Comparison of ENCODE assay signal across 15 cellular contexts in genomic region chr15:57234156-57234555, GRCh38.
DNase-seq lines count a peak whose midpoint lies in the region; ATAC-seq, FAIRE-seq and TF ChIP-seq lines count a peak whose summit lies in the region.
"Had no signal": no experiment of that assay in that cellular context is flagged by ENCODE, and none has a peak within 500 bp of the region (broad histone marks: within the 10 kb centered on the region; RNA-seq: fewer than 3 reads in every experiment).

No MANE protein-coding gene starts in this region.

- DNase-seq in ACHN (peak; percentile 68), RCC 7860 (ENCODE audit: low spot score) (peak; percentile 46), SIG-M5 treated with dmso at 0.1 percent for 504 hours (lab: John Stamatoyannopoulos, UW; ENCODE audit: unreplicated experiment) (no peak), NCI-H1694 treated with DMSO at 0.1 percent for 48 hours (lab: John Stamatoyannopoulos, UW) (no peak)
- DNase-seq in activated T-cell treated with anti-CD3 and anti-CD28 coated beads, Interleukin-2, amount 50 U/mL, for 4 hours, result no peak
- DNase-seq: 8988T; CD4-positive, CD25-positive, alpha-beta regulatory T cell; DMS79; H7 had no signal

- H3K4me1 Mint-ChIP-seq in brain, result peaks cover 85% of the 10 kb centered on the region
- H3K4me1 Mint-ChIP-seq in nephron, result peaks cover 63% of the 10 kb centered on the region
- no peaks in the 10 kb centered on the region for H3K4me1 Mint-ChIP-seq in activated T-cell treated with anti-CD3 and anti-CD28 coated beads, Interleukin-2, amount 50 U/mL, for 4 hours (ENCODE audit: low read depth)

- in situ Hi-C loops in ACHN (cut with HindIII; ENCODE audit: low pct_ligation_motif_present, low pct_unique_long_range_greater_than_20kb, low sequenced_read_pairs), result no loop called here

- H3K27me3 Mint-ChIP-seq in brain, result peaks cover 4% of the 10 kb centered on the region
- no peaks in the 10 kb centered on the region for H3K27me3 Mint-ChIP-seq in nephron (ENCODE audit: low read depth)
- no peaks in the 10 kb centered on the region for H3K27me3 Mint-ChIP-seq in activated T-cell treated with anti-CD3 and anti-CD28 coated beads, Interleukin-2, amount 50 U/mL, for 4 hours (ENCODE audit: low read depth)
- H3K27me3 Mint-ChIP-seq: CD4-positive, CD25-positive, alpha-beta regulatory T cell had no signal

- H3K9me3 Mint-ChIP-seq in brain (no peaks in the 10 kb centered on the region), nephron (no peaks in the 10 kb centered on the region)
- no peaks in the 10 kb centered on the region for H3K9me3 Mint-ChIP-seq in activated T-cell treated with anti-CD3 and anti-CD28 coated beads, Interleukin-2, amount 50 U/mL, for 4 hours
- H3K9me3 Mint-ChIP-seq: CD4-positive, CD25-positive, alpha-beta regulatory T cell; GM23338 had no signal

- peak overlapping the region in 3 of 5 experiments; percentile 60 to 89 (median 83) for H3K27ac Mint-ChIP-seq in brain
- H3K27ac Mint-ChIP-seq in nephron, result peak overlapping the region; percentile 41 to 51 (median 46)
- H3K27ac Mint-ChIP-seq: GM23338 had no signal

- H3K4me3 Mint-ChIP-seq in brain (no peak overlapping the region), nephron (no peak overlapping the region)
- H3K4me3 Mint-ChIP-seq in activated T-cell treated with anti-CD3 and anti-CD28 coated beads, Interleukin-2, amount 50 U/mL, for 4 hours, result no peak overlapping the region
- H3K4me3 Mint-ChIP-seq: CD4-positive, CD25-positive, alpha-beta regulatory T cell; GM23338 had no signal

- ATAC-seq in activated T-cell treated with anti-CD3 and anti-CD28 coated beads, Interleukin-2, amount 50 U/mL, for 4 hours, result no peak
- ATAC-seq in HG02588 (IDR thresholded peaks at IDR 0.05; ENCODE audit: unreplicated experiment), result no peak
- ATAC-seq: GM12878, GM23338 had no signal

- TF ChIP-seq CTCF in brain (conservative IDR thresholded peaks at IDR 0.05), result no peak
- TF ChIP-seq CTCF in nephron (IDR thresholded peaks at IDR 0.05; ENCODE audit: unreplicated experiment in 3 of 3), result no peak

- peak; percentile 94 for FAIRE-seq in RCC 7860 (lab: Jason Lieb, UNC)
- FAIRE-seq: GM12878, GM18507 had no signal

- H3K36me3 Mint-ChIP-seq in brain (peaks cover 53% of the 10 kb centered on the region), nephron (ENCODE audit: low read depth) (peaks cover 66% of the 10 kb centered on the region)
- peaks cover 39% of the 10 kb centered on the region for H3K36me3 Mint-ChIP-seq in activated T-cell treated with anti-CD3 and anti-CD28 coated beads, Interleukin-2, amount 50 U/mL, for 4 hours (ENCODE audit: insufficient read depth)

Comparison
In these comparisons a context has a peak if more than half of its experiments do, and no peak if none do; other contexts are left out.
1. DNase-seq: peak in ACHN (single experiment) and RCC 7860 (single experiment); none in activated T-cell treated with anti-CD3 and anti-CD28 coated beads, Interleukin-2, amount 50 U/mL, for 4 hours (single experiment), SIG-M5 treated with dmso at 0.1 percent for 504 hours (single experiment) and NCI-H1694 treated with DMSO at 0.1 percent for 48 hours (single experiment).